Comparison of ENCODE assay signal across 8 cellular contexts in the genomic region with DNA sequence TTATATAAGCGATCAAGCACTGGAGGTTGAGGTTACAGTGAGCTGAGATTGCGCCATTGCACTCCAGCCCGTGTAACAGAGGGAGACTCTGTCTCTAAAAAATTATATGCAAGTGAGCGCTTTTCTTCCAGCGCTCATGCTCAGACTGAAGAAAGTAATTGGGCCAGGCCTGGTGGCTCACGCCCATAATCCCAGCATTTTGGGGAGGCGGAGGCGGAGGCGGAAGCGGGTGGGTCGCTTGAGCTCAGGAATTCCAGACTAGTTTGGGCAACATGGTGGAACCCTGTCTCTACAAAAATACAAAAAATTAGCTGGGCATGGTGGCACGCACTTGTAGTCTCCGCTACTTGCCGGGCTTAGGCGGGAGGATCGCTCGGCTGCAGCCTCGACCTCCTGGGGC.
DNase-seq lines count a peak whose midpoint lies in the region; ATAC-seq and TF ChIP-seq lines count a peak whose summit lies in the region.
"Not testable (repeated sequence)": the region's sequence is repeated elsewhere in the genome, so short reads cannot be mapped to it uniquely, and the experiment has no call there.

No MANE protein-coding gene starts in this region.

- H3K4me2 ChIP-seq in PC-3 (ENCODE audit: low read length), result peak overlapping the region; percentile 74

- TF ChIP-seq CTCF in CD4-positive, alpha-beta T cell (IDR thresholded peaks at IDR 0.05); PC-3 (conservative IDR thresholded peaks at IDR 0.05; ENCODE audit: low read depth, low read length); choroid plexus epithelial cell (conservative IDR thresholded peaks at IDR 0.05; ENCODE audit: low read depth, low read length); heart left ventricle (IDR thresholded peaks at IDR 0.05): not testable (repeated sequence)

- H3K79me2 ChIP-seq in PC-3 (ENCODE audit: low read length), result not testable (repeated sequence)

- not testable (repeated sequence) for H3K9me3 Mint-ChIP-seq in CD4-positive, alpha-beta T cell; activated T-cell treated with anti-CD3 and anti-CD28 coated beads, Interleukin-2, amount 50 U/mL, for 24 hours; naive thymus-derived CD4-positive, alpha-beta T cell; stimulated activated memory B cell treated with anti-CD40 and anti-IgM and Interleukin-4, amounts not matched to agents 10 μg/mL and 1 μg/mL and 100 μg/mL, for 72 hours

- H3K4me1 Mint-ChIP-seq in CD4-positive, alpha-beta T cell (ENCODE audit: low read depth), result peaks cover 13% of the 10 kb centered on the region
- H3K4me1 Mint-ChIP-seq in activated T-cell treated with anti-CD3 and anti-CD28 coated beads, Interleukin-2, amount 50 U/mL, for 24 hours (ENCODE audit: low read depth), result peaks cover 18% of the 10 kb centered on the region
- H3K4me1 Mint-ChIP-seq in naive thymus-derived CD4-positive, alpha-beta T cell, result peaks cover 0 to 13% (median 11%) of the 10 kb centered on the region in 7 donors
- H3K4me1 Mint-ChIP-seq in stimulated activated memory B cell treated with anti-CD40 and anti-IgM and Interleukin-4, amounts not matched to agents 10 μg/mL and 1 μg/mL and 100 μg/mL, for 72 hours, result not testable (repeated sequence)

- not testable (repeated sequence) for H3F3A ChIP-seq in PC-3 (ENCODE audit: low read length, unreplicated experiment)

- CTCF ChIA-PET in CD4-positive, alpha-beta T cell (lab: Charles Lee); PC-3 (lab: Charles Lee); naive thymus-derived CD4-positive, alpha-beta T cell (lab: Charles Lee): not testable (repeated sequence)

- ATAC-seq in CD4-positive, alpha-beta T cell (ENCODE audit: poor library complexity); heart left ventricle; naive thymus-derived CD4-positive, alpha-beta T cell; stimulated activated memory B cell treated with anti-CD40 and anti-IgM and Interleukin-4, amounts not matched to agents 10 μg/mL and 1 μg/mL and 100 μg/mL, for 72 hours: not testable (repeated sequence)
- ATAC-seq in PC-3, result peak; percentile 28

- POLR2A ChIA-PET in CD4-positive, alpha-beta T cell (lab: Charles Lee), result interaction anchor here (2.0 to 2.3 kb wide), 2 partner anchors 156 to 244 kb away, joined by 13 to 32 read pairs; a partner anchor contains a TSS
- POLR2A ChIA-PET in PC-3 (lab: Charles Lee; ENCODE audit: unreplicated experiment), result interaction anchor here (0.7 kb wide), 1 partner anchor 156 kb away, joined by 5 read pairs; no protein-coding TSS in a partner anchor
- POLR2A ChIA-PET in naive thymus-derived CD4-positive, alpha-beta T cell (lab: Charles Lee), result interaction anchor here (2.0 kb wide), 1 partner anchor 156 kb away, joined by 18 read pairs; a partner anchor contains a TSS

- not testable (repeated sequence) for H4K20me1 ChIP-seq in PC-3 (ENCODE audit: low read length)

- intact Hi-C loops in CD4-positive, alpha-beta T cell (cut with DNase I, micrococcal nuclease), result loop anchor here in 1 of 2 experiments (10.0 kb wide), 3 partner anchors 169 to 1181 kb away; a partner anchor contains a TSS
- intact Hi-C loops in PC-3 (cut with micrococcal nuclease); heart left ventricle (cut with DNase I): not testable (repeated sequence)
- intact Hi-C loops in naive thymus-derived CD4-positive, alpha-beta T cell (cut with micrococcal nuclease), result loop anchor here (2.0 to 10.0 kb wide), 3 partner anchors 81 to 1177 kb away; no protein-coding TSS in a partner anchor

- not testable (repeated sequence) for DNase-seq in CD4-positive, alpha-beta T cell; activated T-cell treated with anti-CD3 and anti-CD28 coated beads, Interleukin-2, amount 50 U/mL, for 24 hours; naive thymus-derived CD4-positive, alpha-beta T cell
- DNase-seq in PC-3, result peak; percentile 69
- peak; percentile 30 for DNase-seq in choroid plexus epithelial cell (ENCODE audit: low read depth)
- peak in 3 of 5 donors; percentile 43 to 46 (median 46) for DNase-seq in heart left ventricle

- H2AFZ ChIP-seq in PC-3 (ENCODE audit: low read length), result not testable (repeated sequence)

- not testable (repeated sequence) for H3K4me1 ChIP-seq in HUES48 (ENCODE audit: control insufficient read depth, insufficient read depth, low read length); PC-3 (ENCODE audit: insufficient read depth, low read length); heart left ventricle; naive thymus-derived CD4-positive, alpha-beta T cell (ENCODE audit: control insufficient read depth in 2 of 2, insufficient read depth in 2 of 2, low read length in 2 of 2)

- WGBS in heart left ventricle, 4 donors, result 47 to 57% (median 50%) methylated on average over 18 of the region's 18 CpGs

- peaks cover 21% of the 10 kb centered on the region for H3K36me3 Mint-ChIP-seq in CD4-positive, alpha-beta T cell (ENCODE audit: low read depth)
- peaks cover 23% of the 10 kb centered on the region for H3K36me3 Mint-ChIP-seq in activated T-cell treated with anti-CD3 and anti-CD28 coated beads, Interleukin-2, amount 50 U/mL, for 24 hours (ENCODE audit: low read depth)
- not testable (repeated sequence) for H3K36me3 Mint-ChIP-seq in naive thymus-derived CD4-positive, alpha-beta T cell; stimulated activated memory B cell treated with anti-CD40 and anti-IgM and Interleukin-4, amounts not matched to agents 10 μg/mL and 1 μg/mL and 100 μg/mL, for 72 hours

- not testable (repeated sequence) for H3K9me2 ChIP-seq in PC-3 (replicated peaks; ENCODE audit: low read length)

- H3K27me3 Mint-ChIP-seq in CD4-positive, alpha-beta T cell; activated T-cell treated with anti-CD3 and anti-CD28 coated beads, Interleukin-2, amount 50 U/mL, for 24 hours; naive thymus-derived CD4-positive, alpha-beta T cell; stimulated activated memory B cell treated with anti-CD40 and anti-IgM and Interleukin-4, amounts not matched to agents 10 μg/mL and 1 μg/mL and 100 μg/mL, for 72 hours: not testable (repeated sequence)

- peak overlapping the region; percentile 97 for H3K4me3 Mint-ChIP-seq in CD4-positive, alpha-beta T cell
- peak overlapping the region; percentile 90 for H3K4me3 Mint-ChIP-seq in activated T-cell treated with anti-CD3 and anti-CD28 coated beads, Interleukin-2, amount 50 U/mL, for 24 hours
- H3K4me3 Mint-ChIP-seq in naive thymus-derived CD4-positive, alpha-beta T cell, result peak overlapping the region; percentile 41 to 96 (median 92)
- H3K4me3 Mint-ChIP-seq in stimulated activated memory B cell treated with anti-CD40 and anti-IgM and Interleukin-4, amounts not matched to agents 10 μg/mL and 1 μg/mL and 100 μg/mL, for 72 hours, result peak overlapping the region; percentile 65

- H3K9ac ChIP-seq in HUES48 (ENCODE audit: low read depth, low read length), result not testable (repeated sequence)
- peak overlapping the region; percentile 41; the same call in 1 of the 2 replicates for H3K9ac ChIP-seq in PC-3 (ENCODE audit: low read length)

- not testable (repeated sequence) for H3K27ac ChIP-seq in CD4-positive, alpha-beta T cell (ENCODE audit: low read depth, low read length); HUES48 (ENCODE audit: low read depth, low read length); PC-3 (ENCODE audit: low read length); naive thymus-derived CD4-positive, alpha-beta T cell (ENCODE audit: low read depth, low read length)
- H3K27ac ChIP-seq in heart left ventricle, result peak overlapping the region in 2 of 12 donors; percentile 38 to 98

- not testable (repeated sequence) for H3K27me3 ChIP-seq in CD4-positive, alpha-beta T cell (ENCODE audit: control insufficient read depth, insufficient read depth, low read length); HUES48 (ENCODE audit: control insufficient read depth, insufficient read depth, low read length); PC-3 (ENCODE audit: low read length); heart left ventricle; naive thymus-derived CD4-positive, alpha-beta T cell (ENCODE audit: control insufficient read depth in 2 of 2, insufficient read depth in 2 of 2, low read length in 2 of 2)

- peak overlapping the region; percentile 47 for H3K4me3 ChIP-seq in HUES48 (ENCODE audit: low read depth, low read length)
- H3K4me3 ChIP-seq in PC-3 (ENCODE audit: low read length), result peak overlapping the region; percentile 66
- H3K4me3 ChIP-seq in choroid plexus epithelial cell (ENCODE audit: low read depth, low read length), result peak overlapping the region; percentile 40
- peak overlapping the region in 10 of 12 donors; percentile 9 to 95 (median 79) for H3K4me3 ChIP-seq in heart left ventricle
- H3K4me3 ChIP-seq in naive thymus-derived CD4-positive, alpha-beta T cell (ENCODE audit: low read length), result not testable (repeated sequence)

- H3K27ac Mint-ChIP-seq in CD4-positive, alpha-beta T cell, result peak overlapping the region; percentile 100
- H3K27ac Mint-ChIP-seq in activated T-cell treated with anti-CD3 and anti-CD28 coated beads, Interleukin-2, amount 50 U/mL, for 24 hours, result peak overlapping the region; percentile 99
- H3K27ac Mint-ChIP-seq in naive thymus-derived CD4-positive, alpha-beta T cell, result peak overlapping the region in 7 of 9 donors; percentile 57 to 100 (median 76)
- peak overlapping the region; percentile 96 for H3K27ac Mint-ChIP-seq in stimulated activated memory B cell treated with anti-CD40 and anti-IgM and Interleukin-4, amounts not matched to agents 10 μg/mL and 1 μg/mL and 100 μg/mL, for 72 hours

- not testable (repeated sequence) for H3K36me3 ChIP-seq in HUES48 (ENCODE audit: control insufficient read depth, insufficient read depth, low read length); PC-3 (ENCODE audit: low read depth, low read length); naive thymus-derived CD4-positive, alpha-beta T cell (ENCODE audit: control insufficient read depth in 2 of 3, insufficient read depth in 3 of 3, low read length in 3 of 3)
- H3K36me3 ChIP-seq in heart left ventricle, result peaks cover 0 to 13% (median 0%) of the 10 kb centered on the region in 9 donors

- TF ChIP-seq POLR2A in heart left ventricle (IDR thresholded peaks at IDR 0.05), result not testable (repeated sequence)

- not testable (repeated sequence) for H3K9me3 ChIP-seq in CD4-positive, alpha-beta T cell (ENCODE audit: control insufficient read depth, low read length); HUES48 (ENCODE audit: control insufficient read depth, insufficient read depth, low read length); PC-3 (ENCODE audit: low read length); heart left ventricle; naive thymus-derived CD4-positive, alpha-beta T cell (ENCODE audit: control insufficient read depth in 2 of 3, low read length in 3 of 3)

- not testable (repeated sequence) for BruUV-seq in PC-3 (replicated peaks; lab: Mats Ljungman, UMichigan)
